Comparison of ENCODE assay signal across 18 cellular contexts in the genomic region with DNA sequence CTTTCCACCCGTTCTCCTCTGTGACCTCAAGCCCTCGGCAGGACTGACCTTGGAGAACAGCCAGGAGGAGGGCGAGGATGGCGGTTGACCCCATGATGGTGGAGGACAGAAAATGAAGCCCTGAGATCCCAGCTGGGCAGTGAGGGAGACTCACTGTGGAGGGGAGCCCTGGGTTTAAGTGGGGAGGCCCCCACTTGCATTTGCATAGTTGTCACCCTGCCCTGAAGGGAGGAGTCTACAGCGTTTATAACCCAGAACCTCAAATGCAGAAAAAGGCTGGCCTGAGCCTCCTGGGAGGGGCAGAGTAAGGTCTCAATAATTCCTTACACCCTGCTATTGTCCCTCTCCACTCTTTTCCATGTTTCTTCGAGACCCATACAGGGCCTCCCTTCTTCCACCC.
DNase-seq lines count a peak whose midpoint lies in the region; ATAC-seq and TF ChIP-seq lines count a peak whose summit lies in the region.
"Had no signal": no experiment of that assay in that cellular context is flagged by ENCODE, and none has a peak within 500 bp of the region (broad histone marks: within the 10 kb centered on the region; RNA-seq: fewer than 3 reads in every experiment).

No MANE protein-coding gene starts in this region.

- no peaks in the 10 kb centered on the region for H4K20me1 ChIP-seq in BLaER1

- H3K9me3 ChIP-seq in BLaER1, result no peaks in the 10 kb centered on the region
- H3K9me3 ChIP-seq in upper lobe of right lung, result no peaks in the 10 kb centered on the region
- no peaks in the 10 kb centered on the region for H3K9me3 ChIP-seq in right atrium auricular region

- TF ChIP-seq CTCF in upper lobe of right lung (IDR thresholded peaks at IDR 0.05) (no peak), MCF 10A (IDR thresholded peaks at IDR 0.05; ENCODE audit: unreplicated experiment) (no peak), right atrium auricular region (IDR thresholded peaks at IDR 0.05) (no peak)

- H3K27ac ChIP-seq in BLaER1 (peak overlapping the region; percentile 75), upper lobe of right lung (no peak overlapping the region), right atrium auricular region (no peak overlapping the region)

- H3K27ac Mint-ChIP-seq in memory B cell, result no peak overlapping the region
- H3K27ac Mint-ChIP-seq in MCF 10A (ENCODE audit: low read depth, unreplicated experiment), result no peak overlapping the region
- H3K27ac Mint-ChIP-seq: CD14-positive monocyte; CD8-positive, alpha-beta T cell; GM23338 had no signal

- H3K27me3 ChIP-seq in BLaER1 (no peaks in the 10 kb centered on the region), upper lobe of right lung (peaks cover 25% of the 10 kb centered on the region), right atrium auricular region (no peaks in the 10 kb centered on the region)

- no peaks in the 10 kb centered on the region for H3K9me3 Mint-ChIP-seq in memory B cell
- no peaks in the 10 kb centered on the region for H3K9me3 Mint-ChIP-seq in MCF 10A (ENCODE audit: unreplicated experiment)
- H3K9me3 Mint-ChIP-seq: CD14-positive monocyte; CD8-positive, alpha-beta T cell had no signal

- H3K4me3 Mint-ChIP-seq in memory B cell (peak overlapping the region; percentile 69), MCF 10A (ENCODE audit: unreplicated experiment) (no peak overlapping the region)
- H3K4me3 Mint-ChIP-seq: CD14-positive monocyte; CD8-positive, alpha-beta T cell; GM23338 had no signal

- H3K36me3 Mint-ChIP-seq in memory B cell, result no peaks in the 10 kb centered on the region
- H3K36me3 Mint-ChIP-seq in MCF 10A (ENCODE audit: insufficient read depth, unreplicated experiment), result no peaks in the 10 kb centered on the region
- H3K36me3 Mint-ChIP-seq: CD14-positive monocyte; CD8-positive, alpha-beta T cell had no signal

- H3K4me2 ChIP-seq in BLaER1, result peak overlapping the region; percentile 67
- H3K4me2 ChIP-seq: GM23338 had no signal

- H3K4me1 ChIP-seq in BLaER1, result peaks cover 64% of the 10 kb centered on the region
- no peaks in the 10 kb centered on the region for H3K4me1 ChIP-seq in upper lobe of right lung
- no peaks in the 10 kb centered on the region for H3K4me1 ChIP-seq in right atrium auricular region

- ATAC-seq in HG03097 (IDR thresholded peaks at IDR 0.05; ENCODE audit: low FRiP score, unreplicated experiment) (peak; percentile 63), memory B cell (ENCODE audit: low read depth) (peak; percentile 61), upper lobe of right lung (no peak)
- ATAC-seq: CD8-positive, alpha-beta T cell; GM23338 had no signal

- POLR2A ChIA-PET in MCF 10A (lab: Yijun Ruan, JAX), result no interaction called here

- peaks cover 29% of the 10 kb centered on the region for H3K4me1 Mint-ChIP-seq in memory B cell
- no peaks in the 10 kb centered on the region for H3K4me1 Mint-ChIP-seq in MCF 10A (ENCODE audit: insufficient read depth, unreplicated experiment)
- H3K4me1 Mint-ChIP-seq: CD14-positive monocyte, GM23338 had no signal

- no TSS peak for BruUV-seq in MCF 10A (replicated peaks; lab: Mats Ljungman, UMichigan)

- peak; percentile 43 for TF ChIP-seq POLR2A in GM10847 (IDR thresholded peaks at IDR 0.05; ENCODE audit: extremely low read depth, insufficient read length)

- intact Hi-C loops in upper lobe of right lung (cut with DNase I) (no loop called here), MCF 10A (cut with micrococcal nuclease) (no loop called here)

- no peak for DNase-seq in memory B cell (ENCODE audit: low spot score in 2 of 2)
- DNase-seq in upper lobe of right lung, result no peak
- DNase-seq in stimulated activated CD4-positive, alpha-beta T cell treated with anti-CD3 and anti-CD28 coated beads, Interleukin-12 subunit alpha, Interleukin-12 subunit beta, amount 100 ng/mL, for 4 hours, result no peak
- no peak for DNase-seq in MCF 10A (ENCODE audit: unreplicated experiment)
- no peak for DNase-seq in right atrium auricular region (ENCODE audit: low spot score)
- DNase-seq: ACHN; CD8-positive, alpha-beta T cell; COR-L47; DMS153; H7; IMR-90; KG1 had no signal

- no peak overlapping the region for H3K4me3 ChIP-seq in BLaER1
- H3K4me3 ChIP-seq in upper lobe of right lung, result no peak overlapping the region
- H3K4me3 ChIP-seq in right atrium auricular region, result no peak overlapping the region
- H3K4me3 ChIP-seq: GM12878, GM23338 had no signal

- H3K9ac ChIP-seq in BLaER1, result peak overlapping the region; percentile 34; the same call in 1 of the 2 replicates

- CTCF ChIA-PET in MCF 10A (lab: Yijun Ruan, JAX), result interaction anchor here (1.0 to 1.1 kb wide), 2 partner anchors 15 to 83 kb away, joined by 3 to 4 read pairs; no protein-coding TSS in a partner anchor

- no peaks in the 10 kb centered on the region for H3K36me3 ChIP-seq in BLaER1
- H3K36me3 ChIP-seq in upper lobe of right lung, result no peaks in the 10 kb centered on the region
- H3K36me3 ChIP-seq in right atrium auricular region, result no peaks in the 10 kb centered on the region

- H3K27me3 Mint-ChIP-seq in memory B cell (peaks cover 2% of the 10 kb centered on the region), MCF 10A (ENCODE audit: insufficient read depth, unreplicated experiment) (peaks cover 43% of the 10 kb centered on the region)
